In genomic region chr3:179973931-179974361, GRCh38 we compare ENCODE assay signal across 9 cellular contexts.
DNase-seq lines count a peak whose midpoint lies in the region; ATAC-seq lines count a peak whose summit lies in the region.
"Had no signal": no experiment of that assay in that cellular context is flagged by ENCODE, and none has a peak within 500 bp of the region (broad histone marks: within the 10 kb centered on the region; RNA-seq: fewer than 3 reads in every experiment).

No MANE protein-coding gene starts in this region.

- no peaks in the 10 kb centered on the region for H3K4me1 ChIP-seq in HAP-1

- no peak for ATAC-seq in esophagus mucosa
- ATAC-seq in GM21367 (IDR thresholded peaks at IDR 0.05; ENCODE audit: unreplicated experiment), result no peak

- H3K36me3 ChIP-seq in HAP-1 (replicated peaks), result no peaks in the 10 kb centered on the region

- peak; percentile 47 to 57 for DNase-seq in HAP-1 (ENCODE audit: low spot score in 2 of 2)
- DNase-seq in OCI-M1 (lab: John Stamatoyannopoulos, UW), result peak; percentile 35
- DNase-seq in medulla oblongata (ENCODE audit: extremely low spot score), result peak; percentile 83
- no peak for DNase-seq in DMS153 (lab: John Stamatoyannopoulos, UW)
- DNase-seq in NCI-H2029 (lab: John Stamatoyannopoulos, UW), result no peak
- DNase-seq: IMR-90 had no signal

- H3K4me3 ChIP-seq in GM08714 (ENCODE audit: low read length) (peak overlapping the region; percentile 33; the same call in 1 of the 2 replicates), HAP-1 (no peak overlapping the region)

- in situ Hi-C loops in HAP-1 (cut with MboI; ENCODE audit: low sequenced_read_pairs), result no loop called here

- H3K9me3 ChIP-seq in HAP-1, result no peaks in the 10 kb centered on the region

- H3K27me3 ChIP-seq in HAP-1 (ENCODE audit: low read depth), result no peaks in the 10 kb centered on the region

Comparison
In these comparisons a context has a peak if more than half of its experiments do, and no peak if none do; other contexts are left out.
1. DNase-seq: peak in HAP-1 (2 of 2), OCI-M1 (single experiment) and medulla oblongata (single experiment); none in DMS153 (single experiment) and NCI-H2029 (single experiment).